In the genomic region with DNA sequence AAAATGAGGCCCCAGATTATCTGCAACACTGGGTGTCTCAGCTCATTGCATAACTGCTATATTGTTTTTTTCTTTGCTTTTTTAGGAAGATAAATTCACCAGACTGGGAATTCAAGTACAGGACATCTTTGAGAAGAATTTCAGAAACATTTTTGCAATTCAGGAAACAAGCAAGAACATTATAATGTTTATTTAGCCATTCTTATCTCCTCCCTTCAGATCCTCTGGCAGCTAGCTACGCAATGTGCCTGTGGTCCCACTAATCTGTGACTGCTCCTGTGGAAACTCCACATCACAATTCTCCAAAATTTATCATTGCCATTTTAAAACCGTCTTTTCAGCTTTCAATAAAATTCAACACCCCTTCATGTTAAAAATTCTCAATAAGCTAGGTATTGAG, we compare ENCODE assay signal across 15 cellular contexts.
DNase-seq lines count a peak whose midpoint lies in the region; ATAC-seq and TF ChIP-seq lines count a peak whose summit lies in the region.
"Had no signal": no experiment of that assay in that cellular context is flagged by ENCODE, and none has a peak within 500 bp of the region (broad histone marks: within the 10 kb centered on the region; RNA-seq: fewer than 3 reads in every experiment).

No MANE protein-coding gene starts in this region.

- peaks cover 39% of the 10 kb centered on the region for H3K4me1 ChIP-seq in OCI-LY3 (ENCODE audit: low read length)
- no peaks in the 10 kb centered on the region for H3K4me1 ChIP-seq in adipocyte (ENCODE audit: control insufficient read depth, insufficient read depth, low read length)
- no peaks in the 10 kb centered on the region for H3K4me1 ChIP-seq in testis
- H3K4me1 ChIP-seq: HAP-1, Peyer's patch had no signal

- no peaks in the 10 kb centered on the region for H4K20me1 ChIP-seq in OCI-LY3 (ENCODE audit: insufficient read depth, low read length)

- 33 to 44% methylated on average over 2 of the region's 2 CpGs for WGBS in testis, 2 donors

- no peak for ATAC-seq in GM19023 (IDR thresholded peaks at IDR 0.05; ENCODE audit: unreplicated experiment)

- H2AFZ ChIP-seq in OCI-LY3 (ENCODE audit: low read depth, low read length): no peak overlapping the region
- H2AFZ ChIP-seq: GM23248 had no signal

- H3K27ac ChIP-seq in OCI-LY3 (ENCODE audit: low read length): 0 out of 2 replicates have a peak overlapping the region, but pooled peaks have one; percentile 48
- H3K27ac ChIP-seq in testis: no peak overlapping the region
- H3K27ac ChIP-seq: GM23248, Peyer's patch had no signal

- H3K27me3 ChIP-seq in OCI-LY3 (ENCODE audit: low read depth, low read length) (no peaks in the 10 kb centered on the region), adipocyte (replicated peaks; ENCODE audit: control insufficient read depth, insufficient read depth, low read length) (no peaks in the 10 kb centered on the region), testis (no peaks in the 10 kb centered on the region)
- H3K27me3 ChIP-seq: Peyer's patch had no signal

- H3K9me3 ChIP-seq in OCI-LY3 (ENCODE audit: insufficient read depth, low read length) (no peaks in the 10 kb centered on the region), adipocyte (ENCODE audit: control insufficient read depth, low read length) (no peaks in the 10 kb centered on the region), testis (no peaks in the 10 kb centered on the region)
- H3K9me3 ChIP-seq: HAP-1, Peyer's patch had no signal

- no peak for TF ChIP-seq CTCF in OCI-LY3 (IDR thresholded peaks at IDR 0.05; ENCODE audit: low read depth, low read length)
- no peak for TF ChIP-seq CTCF in fibroblast of pulmonary artery (IDR thresholded peaks at IDR 0.05; ENCODE audit: low read length, missing control alignments)
- TF ChIP-seq CTCF in testis (IDR thresholded peaks at IDR 0.05): no peak

- intact Hi-C loops in testis (cut with DNase I; ENCODE audit: low total_unique reads): no loop called here

- peak; percentile 66 for DNase-seq in adipocyte (ENCODE audit: low read depth)
- DNase-seq in fibroblast of pulmonary artery (ENCODE audit: low read depth): peak; percentile 86
- peak; percentile 29 for DNase-seq in testis
- DNase-seq in HCEC 1CT: no peak
- no peak for DNase-seq in NCI-H510A treated with DMSO at 0.1 percent for 48 hours (lab: John Stamatoyannopoulos, UW)
- DNase-seq: ACHN, DMS79 treated with DMSO at 0.1 percent for 48 hours, GM23248, NCI-H1105 treated with DMSO at 0.1 percent for 48 hours, NCI-H1694, NCI-H524 treated with DMSO at 0.1 percent for 48 hours, Peyer's patch had no signal

- no peak for TF ChIP-seq POLR2A in testis (IDR thresholded peaks at IDR 0.05)

- no peak overlapping the region for H3K4me3 ChIP-seq in OCI-LY3 (ENCODE audit: low read length)
- no peak overlapping the region for H3K4me3 ChIP-seq in adipocyte (ENCODE audit: low read length)
- H3K4me3 ChIP-seq in fibroblast of pulmonary artery (replicated peaks; ENCODE audit: low read depth, low read length): no peak overlapping the region
- H3K4me3 ChIP-seq in testis: no peak overlapping the region
- H3K4me3 ChIP-seq: GM23248, HAP-1, Peyer's patch had no signal

- H3K36me3 ChIP-seq in OCI-LY3 (replicated peaks; ENCODE audit: low read depth, low read length): peaks cover 6% of the 10 kb centered on the region
- H3K36me3 ChIP-seq in adipocyte (ENCODE audit: control insufficient read depth, insufficient read depth, low read length, severe bottlenecking): peaks cover 42% of the 10 kb centered on the region
- H3K36me3 ChIP-seq in testis (ENCODE audit: low read depth, missing control alignments): no peaks in the 10 kb centered on the region
- H3K36me3 ChIP-seq: HAP-1 had no signal

- H3K9ac ChIP-seq in OCI-LY3 (ENCODE audit: low read length): no peak overlapping the region
- no peak overlapping the region for H3K9ac ChIP-seq in adipocyte (ENCODE audit: low read length)
- H3K9ac ChIP-seq: GM23248 had no signal

- H3K4me2 ChIP-seq in OCI-LY3 (ENCODE audit: low read length): peak overlapping the region; percentile 55

- no peaks in the 10 kb centered on the region for H3K79me2 ChIP-seq in OCI-LY3 (ENCODE audit: low read length)

Comparison
In these comparisons a context has a peak if more than half of its experiments do, and no peak if none do; other contexts are left out.
1. DNase-seq: peak in adipocyte (single experiment), fibroblast of pulmonary artery (single experiment) and testis (single experiment); none in HCEC 1CT (single experiment) and NCI-H510A treated with DMSO at 0.1 percent for 48 hours (single experiment).